Comparison of ENCODE assay signal across 15 cellular contexts in the genomic region with DNA sequence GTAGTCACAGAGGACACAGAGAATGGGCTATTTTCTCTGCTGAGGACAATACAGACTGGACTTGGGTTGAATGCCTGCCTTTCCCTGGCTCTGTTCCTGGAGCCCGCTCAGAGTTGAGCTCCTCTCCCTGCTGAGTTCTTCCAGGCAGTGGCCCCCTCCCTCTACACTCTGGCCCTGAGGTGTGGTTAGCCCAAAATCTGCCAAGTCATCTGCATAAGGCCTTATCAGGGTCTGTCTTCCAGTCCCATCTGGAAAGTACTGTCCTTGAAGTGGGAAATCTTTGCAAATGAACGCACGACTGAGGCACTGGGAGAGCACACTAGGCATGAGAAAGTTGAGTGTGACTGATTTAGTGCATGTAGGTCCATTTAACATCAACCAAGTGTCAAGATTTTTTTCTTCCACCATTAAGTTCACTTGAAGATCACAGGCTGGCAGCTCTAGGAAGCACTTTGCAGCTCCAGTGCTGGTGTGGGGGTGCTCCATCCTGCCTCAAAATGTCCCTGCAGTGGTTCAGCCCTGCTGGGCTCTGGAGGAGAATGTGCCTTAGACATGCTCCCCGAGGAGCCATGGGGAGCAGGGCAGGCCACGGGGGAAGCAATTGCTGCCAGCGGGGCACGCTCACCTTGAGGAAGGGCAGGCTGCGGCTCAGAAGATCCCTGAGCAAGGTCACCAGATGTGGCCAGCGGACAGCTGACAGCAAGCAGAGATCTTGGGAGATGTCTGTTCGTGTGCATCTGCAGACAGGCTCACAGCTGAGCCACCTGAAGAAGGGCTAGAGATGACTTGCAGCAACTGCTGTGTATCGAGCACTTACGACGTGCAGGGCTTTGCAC. TPM values are rescaled to one million over a fixed set of nuclear protein-coding genes. Genes with fewer than 3 reads are reported as not detected.
DNase-seq lines count a peak whose midpoint lies in the region; ATAC-seq and TF ChIP-seq lines count a peak whose summit lies in the region.
"Had no signal": no experiment of that assay in that cellular context is flagged by ENCODE, and none has a peak within 500 bp of the region (broad histone marks: within the 10 kb centered on the region; RNA-seq: fewer than 3 reads in every experiment).

No MANE protein-coding gene starts in this region.

- no peak overlapping the region for H3K4me2 ChIP-seq in neuronal stem cell (ENCODE audit: insufficient read depth, low read length, poor library complexity, severe bottlenecking)

- H3K4me3 ChIP-seq in GM12865 (ENCODE audit: low read depth, low read length) = peak overlapping the region; percentile 30
- H3K4me3 ChIP-seq in neuronal stem cell (ENCODE audit: low read length in 2 of 2) = no peak overlapping the region
- H3K4me3 ChIP-seq in HAP-1 = no peak overlapping the region
- H3K4me3 ChIP-seq: ovary, SK-N-MC, tibial artery had no signal

- POLR2A ChIA-PET in activated B cell treated with CpG ODN at 0.5 μM for 24 hours (lab: Charles Lee) = interaction anchor here (0.7 to 33.3 kb wide), 3 partner anchors 11 to 628 kb away, joined by 3 to 1783 read pairs (median 63); a partner anchor contains a TSS

- H3K9me3 ChIP-seq in neuronal stem cell (replicated peaks in 1 of 2; ENCODE audit: control insufficient read depth in 2 of 2, insufficient read depth in 1 of 2, low read depth in 1 of 2, low read length in 2 of 2) = no peaks in the 10 kb centered on the region
- no peaks in the 10 kb centered on the region for H3K9me3 ChIP-seq in HAP-1
- H3K9me3 ChIP-seq: ovary, tibial artery had no signal

- H3K27me3 Mint-ChIP-seq in activated B cell treated with CpG ODN at 0.5 μM for 24 hours = no peaks in the 10 kb centered on the region

- no peaks in the 10 kb centered on the region for H3K9me3 Mint-ChIP-seq in activated B cell treated with CpG ODN at 0.5 μM for 24 hours
- H3K9me3 Mint-ChIP-seq: activated T-cell treated with anti-CD3 and anti-CD28 coated beads, Interleukin-2, amount 50 U/mL, for 72 hours had no signal

- H3K4me3 Mint-ChIP-seq in activated B cell treated with CpG ODN at 0.5 μM for 24 hours = peak overlapping the region; percentile 90

- H2BK120ac ChIP-seq in neuronal stem cell (ENCODE audit: low read depth, low read length) = peak overlapping the region; percentile 93

- H3K18ac ChIP-seq in neuronal stem cell (ENCODE audit: low read length) = peak overlapping the region; percentile 77

- H2BK12ac ChIP-seq in neuronal stem cell (ENCODE audit: low read length) = peak overlapping the region; percentile 99

- ATAC-seq in HG02852 (IDR thresholded peaks at IDR 0.05; ENCODE audit: unreplicated experiment) (peak; percentile 25), activated B cell treated with CpG ODN at 0.5 μM for 24 hours (ENCODE audit: low read depth) (no peak), HG03432 (IDR thresholded peaks at IDR 0.05; ENCODE audit: unreplicated experiment) (no peak)
- ATAC-seq: activated T-cell treated with anti-CD3 and anti-CD28 coated beads, Interleukin-2, amount 50 U/mL, for 72 hours had no signal

- H2AK5ac ChIP-seq in neuronal stem cell (ENCODE audit: low read depth, low read length) = peak overlapping the region; percentile 84

- H3K4ac ChIP-seq in neuronal stem cell (ENCODE audit: low read length) = peak overlapping the region; percentile 7

- H3K27me3 ChIP-seq in neuronal stem cell (ENCODE audit: control insufficient read depth in 3 of 3, insufficient read depth in 3 of 3, low read depth in 1 of 3, low read length in 3 of 3) (no peaks in the 10 kb centered on the region), HAP-1 (ENCODE audit: low read depth) (no peaks in the 10 kb centered on the region)
- H3K27me3 ChIP-seq: ovary, tibial artery had no signal

- peak overlapping the region; percentile 40 for H3K23ac ChIP-seq in neuronal stem cell (ENCODE audit: low read depth, low read length, poor library complexity)

- no peak for TF ChIP-seq CTCF in GM12865 (IDR thresholded peaks at IDR 0.05; ENCODE audit: insufficient read depth, low read depth, low read length, missing control alignments)
- TF ChIP-seq CTCF in activated B cell treated with CpG ODN at 0.5 μM for 24 hours (IDR thresholded peaks at IDR 0.05) = no peak

- H2BK5ac ChIP-seq in neuronal stem cell (ENCODE audit: low read length) = peak overlapping the region; percentile 69

- peak overlapping the region; percentile 28 for H4K91ac ChIP-seq in neuronal stem cell (ENCODE audit: low read depth, low read length, poor library complexity)

- peak overlapping the region; percentile 94 for H3K27ac Mint-ChIP-seq in activated B cell treated with CpG ODN at 0.5 μM for 24 hours
- H3K27ac Mint-ChIP-seq: activated T-cell treated with anti-CD3 and anti-CD28 coated beads, Interleukin-2, amount 50 U/mL, for 72 hours had no signal

- peaks cover 34 to 53% of the 10 kb centered on the region in 2 donors for H3K4me1 ChIP-seq in neuronal stem cell (ENCODE audit: control insufficient read depth in 2 of 2, insufficient read depth in 1 of 2, low read depth in 1 of 2, low read length in 2 of 2)
- peaks cover 4% of the 10 kb centered on the region for H3K4me1 ChIP-seq in HAP-1

- peak overlapping the region; percentile 86 for H3K27ac ChIP-seq in neuronal stem cell (replicated peaks; ENCODE audit: low read length)
- H3K27ac ChIP-seq: ovary, SK-N-MC, tibial artery had no signal

- H2BK15ac ChIP-seq in neuronal stem cell (ENCODE audit: low read length) = peak overlapping the region; percentile 17

- intact Hi-C loops in activated B cell treated with CpG ODN at 0.5 μM for 24 hours (cut with micrococcal nuclease) = loop anchor here (1.0 to 10.0 kb wide), 2 partner anchors 25 to 1175 kb away; a partner anchor contains a TSS

- H3K36me3 ChIP-seq in neuronal stem cell (replicated peaks in 1 of 2; ENCODE audit: control insufficient read depth in 2 of 2, insufficient read depth in 2 of 2, low read length in 2 of 2) = no peaks in the 10 kb centered on the region
- H3K36me3 ChIP-seq in HAP-1 (replicated peaks) = no peaks in the 10 kb centered on the region
- H3K36me3 ChIP-seq: ovary, tibial artery had no signal

- peak overlapping the region; percentile 0 for H3K9ac ChIP-seq in neuronal stem cell (ENCODE audit: low read depth, low read length, poor library complexity)

- no peak overlapping the region for H3K14ac ChIP-seq in neuronal stem cell (ENCODE audit: low read length)

- no peaks in the 10 kb centered on the region for H3K79me1 ChIP-seq in neuronal stem cell (ENCODE audit: low read depth, low read length)

- H3K4me1 Mint-ChIP-seq in activated B cell treated with CpG ODN at 0.5 μM for 24 hours = peaks cover 90% of the 10 kb centered on the region

- H3K36me3 Mint-ChIP-seq in activated B cell treated with CpG ODN at 0.5 μM for 24 hours (ENCODE audit: low read depth) = no peaks in the 10 kb centered on the region

- in situ Hi-C loops in HAP-1 (cut with MboI; ENCODE audit: low sequenced_read_pairs) = no loop called here

- CTCF ChIA-PET in activated B cell treated with CpG ODN at 0.5 μM for 24 hours (lab: Charles Lee) = interaction anchor here (4.1 kb wide), 1 partner anchor 25 kb away, joined by 14 read pairs; no protein-coding TSS in a partner anchor

- DNase-seq in GM12865 (ENCODE audit: low read depth) (peak; percentile 76), activated B cell treated with CpG ODN at 0.5 μM for 24 hours (no peak), neuronal stem cell (ENCODE audit: low spot score) (no peak), NCI-H82 treated with DMSO at 0.1 percent for 48 hours (lab: John Stamatoyannopoulos, UW; ENCODE audit: unreplicated experiment) (no peak), HAP-1 (ENCODE audit: low spot score in 2 of 2) (no peak), NCI-H226 (no peak)
- DNase-seq: activated CD4-positive, CD25-positive, alpha-beta regulatory T cell treated with anti-CD3 and anti-CD28 coated beads, Interleukin-2, amount 50 U/mL, for 72 hours; activated T-cell treated with anti-CD3 and anti-CD28 coated beads, Interleukin-2, amount 50 U/mL, for 72 hours; DMS153; NCI-H1694 treated with DMSO at 0.1 percent for 48 hours; ovary; tibial artery had no signal

- no peak overlapping the region for H2AFZ ChIP-seq in neuronal stem cell (ENCODE audit: low read length)

- no peak overlapping the region for H4K8ac ChIP-seq in neuronal stem cell (ENCODE audit: low read depth, low read length)

- WGBS in neuronal stem cell (ENCODE audit: extremely low coverage in 2 of 2, insufficient read length in 2 of 2, insufficient replicate concordance in 1 of 2), 2 donors = no CpG with 5 or more reads among the region's 13 CpGs

RNA-seq across cellular contexts. Expression of a gene that starts 41.5 kb away (rescaled TPM):
- 155 and 156 TPM in 2 replicates for total RNA-seq in activated B cell treated with CpG ODN at 0.5 μM for 24 hours
- 11.5 TPM for polyA plus RNA-seq in neuronal stem cell (2013, experiment 1 of 2)
- polyA plus RNA-seq in neuronal stem cell (2013, experiment 2 of 2) = 11.4 TPM
